In genomic region chr17:69761767-69762321, GRCh38 we compare ENCODE assay signal across 11 cellular contexts.
DNase-seq lines count a peak whose midpoint lies in the region; ATAC-seq and TF ChIP-seq lines count a peak whose summit lies in the region.
"Had no signal": no experiment of that assay in that cellular context is flagged by ENCODE, and none has a peak within 500 bp of the region (broad histone marks: within the 10 kb centered on the region; RNA-seq: fewer than 3 reads in every experiment).

No MANE protein-coding gene starts in this region.

- no peaks in the 10 kb centered on the region for H3K27me3 ChIP-seq in GM23248 (replicated peaks; ENCODE audit: insufficient read depth)
- H3K27me3 ChIP-seq in foreskin keratinocyte = no peaks in the 10 kb centered on the region
- H3K27me3 ChIP-seq in smooth muscle cell (ENCODE audit: low read depth) = no peaks in the 10 kb centered on the region

- no peak overlapping the region for H2AFZ ChIP-seq in GM23248
- no peak overlapping the region for H2AFZ ChIP-seq in smooth muscle cell (ENCODE audit: low read depth)

- 33 to 39% methylated on average over 4 of the region's 4 CpGs for WGBS in GM23248 (ENCODE audit: low coverage in 1 of 2, low lambda C conversion rate in 2 of 2, missing lambda C conversion rate in 2 of 2), 2 experiments
- 64% methylated on average over 4 of the region's 4 CpGs for WGBS in smooth muscle cell (ENCODE audit: low lambda C conversion rate)

- H3K79me2 ChIP-seq in GM23248 (ENCODE audit: insufficient read depth) (no peaks in the 10 kb centered on the region), smooth muscle cell (ENCODE audit: low read depth) (no peaks in the 10 kb centered on the region)

- ATAC-seq in foreskin keratinocyte = peak; percentile 90
- ATAC-seq in HG03108 (IDR thresholded peaks at IDR 0.05; ENCODE audit: unreplicated experiment) = no peak
- ATAC-seq in HG03469 (IDR thresholded peaks at IDR 0.05; ENCODE audit: unreplicated experiment) = no peak
- ATAC-seq: activated CD8-positive, alpha-beta memory T cell treated with anti-CD3 and anti-CD28 coated beads, Interleukin-2, amount 10 ng/mL, durations not matched to agents 7 days and 5 days had no signal

- DNase-seq in GM23248 = peak; percentile 92
- peak; percentile 24 for DNase-seq in T1000 (lab: John Stamatoyannopoulos, UW)
- peak; percentile 91 to 96 for DNase-seq in foreskin keratinocyte
- no peak for DNase-seq in smooth muscle cell (lab: John Stamatoyannopoulos, UW; ENCODE audit: unreplicated experiment)
- DNase-seq in activated CD4-positive, alpha-beta T cell treated with anti-CD3 and anti-CD28 coated beads, Interleukin-2, amount 50 U/mL, for 4 hours = no peak
- DNase-seq in NCI-H2081 (lab: John Stamatoyannopoulos, UW) = no peak
- DNase-seq: activated CD8-positive, alpha-beta memory T cell treated with anti-CD3 and anti-CD28 coated beads, Interleukin-2, amount 10 ng/mL, durations not matched to agents 7 days and 5 days; GOT3 had no signal

- H3F3A ChIP-seq in GM23248 (ENCODE audit: insufficient read depth) (peaks cover 57% of the 10 kb centered on the region), smooth muscle cell (ENCODE audit: low read depth) (no peaks in the 10 kb centered on the region)

- H3K9ac ChIP-seq in GM23248 = peak overlapping the region; percentile 30
- no peak overlapping the region for H3K9ac ChIP-seq in smooth muscle cell (ENCODE audit: low read depth)
- H3K9ac ChIP-seq: KMS-11 had no signal

- H4K20me1 ChIP-seq in GM23248 (ENCODE audit: insufficient read depth) (no peaks in the 10 kb centered on the region), smooth muscle cell (ENCODE audit: low read depth) (no peaks in the 10 kb centered on the region)

- in situ Hi-C loops in GM23248 (cut with MboI) = no loop called here

- no peaks in the 10 kb centered on the region for H3K9me2 ChIP-seq in GM23248 (ENCODE audit: insufficient read depth)

- TF ChIP-seq CTCF in foreskin keratinocyte (conservative IDR thresholded peaks at IDR 0.05) = peak; percentile 10
- TF ChIP-seq CTCF in smooth muscle cell (IDR thresholded peaks at IDR 0.05; ENCODE audit: borderline replicate concordance, insufficient read depth, poor library complexity, severe bottlenecking) = no peak

- H3K4me1 ChIP-seq in GM23248 (ENCODE audit: insufficient read depth) (peaks cover 66% of the 10 kb centered on the region), foreskin keratinocyte (peaks cover 26% of the 10 kb centered on the region), smooth muscle cell (ENCODE audit: low read depth) (no peaks in the 10 kb centered on the region)

- peak overlapping the region; percentile 80 for H3K27ac ChIP-seq in GM23248
- H3K27ac ChIP-seq in foreskin keratinocyte = peak overlapping the region; percentile 36
- peak overlapping the region; percentile 52 for H3K27ac ChIP-seq in smooth muscle cell (ENCODE audit: low read depth)
- H3K27ac ChIP-seq: KMS-11 had no signal

- H3K9me3 ChIP-seq in GM23248 (ENCODE audit: low read depth) (no peaks in the 10 kb centered on the region), smooth muscle cell (replicated peaks; ENCODE audit: low read depth) (no peaks in the 10 kb centered on the region)

- H3K36me3 ChIP-seq in GM23248 (ENCODE audit: low read depth) (no peaks in the 10 kb centered on the region), smooth muscle cell (ENCODE audit: low read depth) (no peaks in the 10 kb centered on the region)

- peak overlapping the region; percentile 61 for H3K4me2 ChIP-seq in GM23248 (ENCODE audit: unreplicated experiment)
- peak overlapping the region; percentile 51 for H3K4me2 ChIP-seq in smooth muscle cell
- H3K4me2 ChIP-seq: KMS-11 had no signal

- H3K4me3 ChIP-seq in GM23248 (peak overlapping the region; percentile 2; the same call in 1 of the 2 replicates), smooth muscle cell (no peak overlapping the region)

Comparison
In these comparisons a context has a peak if more than half of its experiments do, and no peak if none do; other contexts are left out.
1. DNase-seq: peak in GM23248 (single experiment), T1000 (single experiment) and foreskin keratinocyte (2 of 2); none in smooth muscle cell (single experiment), activated CD4-positive, alpha-beta T cell treated with anti-CD3 and anti-CD28 coated beads, Interleukin-2, amount 50 U/mL, for 4 hours (0 of 2) and NCI-H2081 (0 of 2).
2. Peak in every context shown above with its lines, with median percentiles within 50 percentile points of each other: H3K27ac ChIP-seq.